In the genomic region with DNA sequence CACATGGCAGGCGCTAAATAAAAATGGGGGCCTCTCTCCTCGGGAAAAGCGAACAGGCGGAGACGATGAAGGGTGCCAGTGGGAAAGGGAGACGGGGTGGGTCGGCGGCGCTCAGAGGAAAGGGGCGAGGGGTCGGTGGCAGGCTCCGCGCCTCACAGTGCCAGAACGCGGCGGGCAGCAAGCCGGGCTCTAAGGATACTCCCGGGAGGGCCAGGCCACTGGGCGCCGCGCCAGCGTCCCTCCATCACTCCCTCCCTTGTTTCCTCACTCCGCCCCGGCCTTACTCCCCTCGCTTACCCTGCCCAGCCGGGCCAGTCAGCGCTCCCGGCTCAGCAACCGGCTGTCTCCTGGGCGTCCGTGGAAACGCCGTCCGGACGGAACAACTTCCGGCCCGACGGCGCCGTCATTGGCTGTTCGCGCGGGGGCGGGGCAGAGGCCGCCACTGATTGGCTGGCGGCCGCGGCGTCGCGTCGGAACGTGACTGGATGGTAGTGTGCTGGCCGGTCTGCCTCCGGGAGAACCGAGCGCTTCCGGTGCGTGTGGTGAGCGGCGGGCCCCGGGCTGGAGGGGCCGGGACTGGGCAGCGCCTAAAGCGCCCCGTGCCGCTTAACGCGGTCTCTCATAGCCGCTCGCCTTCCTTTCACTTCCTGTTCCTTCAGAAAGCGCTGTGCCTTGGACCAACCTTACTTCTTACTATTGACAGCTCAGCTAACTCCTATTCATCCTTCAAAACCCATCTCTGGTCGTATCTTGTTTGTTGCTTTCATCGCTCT, we compare ENCODE assay signal across 8 cellular contexts. TPM values are rescaled to one million over a fixed set of nuclear protein-coding genes. Genes with fewer than 3 reads are reported as not detected.
DNase-seq lines count a peak whose midpoint lies in the region; ATAC-seq and TF ChIP-seq lines count a peak whose summit lies in the region.

Gene WDR25, plus strand, starts transcription at position 523 of the 773 bp plus-strand sequence.

- H3K27ac ChIP-seq in GM23338 (ENCODE audit: low read depth) = peak within 1 kb of the TSS; percentile 100

- peaks cover 42% of the 10 kb centered on the region for H3K79me2 ChIP-seq in GM23338 (replicated peaks; ENCODE audit: insufficient read depth)

- H3K4me1 ChIP-seq in GM23338 (ENCODE audit: insufficient read depth) = peaks cover 38% of the 10 kb centered on the region

- no peak for TF ChIP-seq CTCF in GM23338 (conservative IDR thresholded peaks at IDR 0.05; ENCODE audit: low read depth in 2 of 2)

- H3K27me3 ChIP-seq in GM23338 (ENCODE audit: insufficient read depth) = no peaks in the 10 kb centered on the region

- intact Hi-C loops in activated T-helper 1 cell treated with anti-CD3 and anti-CD28 coated beads, Interleukin-12 subunit alpha, Interleukin-12 subunit beta, Interleukin-2, Interleukin-4 antibody, amounts not matched to agents 30 ng/mL and 10 ng/mL and 1 ng/mL, durations not matched to agents 14 hours and 24 hours and 36 hours (cut with micrococcal nuclease) = loop anchor here (1.0 to 10.0 kb wide), 10 partner anchors 19 to 1439 kb away; partner anchors contain the start of genes CCNK and CYP46A1

- H3F3A ChIP-seq in GM23338 (replicated peaks; ENCODE audit: low read depth) = peaks cover 11% of the 10 kb centered on the region

- H3K4me3 ChIP-seq in GM23338 = peak within 1 kb of the TSS; percentile 93

- H4K20me1 ChIP-seq in GM23338 (replicated peaks; ENCODE audit: insufficient read depth) = no peaks in the 10 kb centered on the region

- peaks cover 5% of the 10 kb centered on the region for H3K27me3 Mint-ChIP-seq in GM23338 (ENCODE audit: insufficient read depth, low read depth, poor library complexity)
- peaks cover 2% of the 10 kb centered on the region for H3K27me3 Mint-ChIP-seq in activated T-helper 1 cell treated with anti-CD3 and anti-CD28 coated beads, Interleukin-12 subunit alpha, Interleukin-12 subunit beta, Interleukin-2, Interleukin-4 antibody, amounts not matched to agents 30 ng/mL and 10 ng/mL and 1 ng/mL, durations not matched to agents 14 hours and 24 hours and 36 hours (ENCODE audit: insufficient read depth)
- no peaks in the 10 kb centered on the region for H3K27me3 Mint-ChIP-seq in naive thymus-derived CD8-positive, alpha-beta T cell
- H3K27me3 Mint-ChIP-seq in stimulated activated naive B cell treated with anti-CD40 and anti-IgM and Interleukin-4, amounts not matched to agents 10 μg/mL and 1 μg/mL and 100 μg/mL, for 72 hours = no peaks in the 10 kb centered on the region

- H3K9me3 Mint-ChIP-seq in GM23338 = no peaks in the 10 kb centered on the region
- no peaks in the 10 kb centered on the region for H3K9me3 Mint-ChIP-seq in activated T-helper 1 cell treated with anti-CD3 and anti-CD28 coated beads, Interleukin-12 subunit alpha, Interleukin-12 subunit beta, Interleukin-2, Interleukin-4 antibody, amounts not matched to agents 30 ng/mL and 10 ng/mL and 1 ng/mL, durations not matched to agents 14 hours and 24 hours and 36 hours
- no peaks in the 10 kb centered on the region for H3K9me3 Mint-ChIP-seq in naive thymus-derived CD8-positive, alpha-beta T cell
- no peaks in the 10 kb centered on the region for H3K9me3 Mint-ChIP-seq in stimulated activated naive B cell treated with anti-CD40 and anti-IgM and Interleukin-4, amounts not matched to agents 10 μg/mL and 1 μg/mL and 100 μg/mL, for 72 hours

- peaks cover 7% of the 10 kb centered on the region; the same call in 1 of the 2 replicates for H3K36me3 ChIP-seq in GM23338 (ENCODE audit: insufficient read depth)

- no peaks in the 10 kb centered on the region for H3K9me2 ChIP-seq in GM23338 (ENCODE audit: insufficient read depth)

- peak; percentile 90 for ATAC-seq in GM23338
- peak; percentile 93 to 94 for ATAC-seq in naive thymus-derived CD8-positive, alpha-beta T cell
- peak; percentile 77 to 81 for ATAC-seq in stimulated activated naive B cell treated with anti-CD40 and anti-IgM and Interleukin-4, amounts not matched to agents 10 μg/mL and 1 μg/mL and 100 μg/mL, for 72 hours (replicated peaks)

- POLR2A ChIA-PET in naive thymus-derived CD8-positive, alpha-beta T cell (lab: Charles Lee) = no interaction called here

- H2AFZ ChIP-seq in GM23338 = peak within 1 kb of the TSS; percentile 92; the same call in 1 of the 2 replicates

- H3K4me1 Mint-ChIP-seq in GM23338 = peaks cover 49% of the 10 kb centered on the region
- peaks cover 53% of the 10 kb centered on the region for H3K4me1 Mint-ChIP-seq in activated T-helper 1 cell treated with anti-CD3 and anti-CD28 coated beads, Interleukin-12 subunit alpha, Interleukin-12 subunit beta, Interleukin-2, Interleukin-4 antibody, amounts not matched to agents 30 ng/mL and 10 ng/mL and 1 ng/mL, durations not matched to agents 14 hours and 24 hours and 36 hours (ENCODE audit: low read depth)
- H3K4me1 Mint-ChIP-seq in naive thymus-derived CD8-positive, alpha-beta T cell = peaks cover 13 to 42% (median 38%) of the 10 kb centered on the region in 4 donors
- peaks cover 39 to 58% of the 10 kb centered on the region in 2 donors for H3K4me1 Mint-ChIP-seq in stimulated activated naive B cell treated with anti-CD40 and anti-IgM and Interleukin-4, amounts not matched to agents 10 μg/mL and 1 μg/mL and 100 μg/mL, for 72 hours

- H3K4me2 ChIP-seq in GM23338 = peak within 1 kb of the TSS; percentile 93

- peak within 1 kb of the TSS; percentile 87 for H3K4me3 Mint-ChIP-seq in GM23338
- H3K4me3 Mint-ChIP-seq in activated T-helper 1 cell treated with anti-CD3 and anti-CD28 coated beads, Interleukin-12 subunit alpha, Interleukin-12 subunit beta, Interleukin-2, Interleukin-4 antibody, amounts not matched to agents 30 ng/mL and 10 ng/mL and 1 ng/mL, durations not matched to agents 14 hours and 24 hours and 36 hours = peak within 1 kb of the TSS; percentile 97
- H3K4me3 Mint-ChIP-seq in naive thymus-derived CD8-positive, alpha-beta T cell = peak within 1 kb of the TSS; percentile 86 to 97 (median 92)
- peak within 1 kb of the TSS; percentile 89 to 94 for H3K4me3 Mint-ChIP-seq in stimulated activated naive B cell treated with anti-CD40 and anti-IgM and Interleukin-4, amounts not matched to agents 10 μg/mL and 1 μg/mL and 100 μg/mL, for 72 hours

- H3K36me3 Mint-ChIP-seq in GM23338 (ENCODE audit: low read depth) = peaks cover 35% of the 10 kb centered on the region
- H3K36me3 Mint-ChIP-seq in activated T-helper 1 cell treated with anti-CD3 and anti-CD28 coated beads, Interleukin-12 subunit alpha, Interleukin-12 subunit beta, Interleukin-2, Interleukin-4 antibody, amounts not matched to agents 30 ng/mL and 10 ng/mL and 1 ng/mL, durations not matched to agents 14 hours and 24 hours and 36 hours (ENCODE audit: low read depth) = peaks cover 33% of the 10 kb centered on the region
- H3K36me3 Mint-ChIP-seq in naive thymus-derived CD8-positive, alpha-beta T cell = peaks cover 0 to 10% (median 0%) of the 10 kb centered on the region in 3 donors
- H3K36me3 Mint-ChIP-seq in stimulated activated naive B cell treated with anti-CD40 and anti-IgM and Interleukin-4, amounts not matched to agents 10 μg/mL and 1 μg/mL and 100 μg/mL, for 72 hours = peaks cover 24 to 38% of the 10 kb centered on the region in 2 donors

- H3K27ac Mint-ChIP-seq in GM23338 = peak within 1 kb of the TSS; percentile 99
- peak within 1 kb of the TSS; percentile 96 for H3K27ac Mint-ChIP-seq in activated T-helper 1 cell treated with anti-CD3 and anti-CD28 coated beads, Interleukin-12 subunit alpha, Interleukin-12 subunit beta, Interleukin-2, Interleukin-4 antibody, amounts not matched to agents 30 ng/mL and 10 ng/mL and 1 ng/mL, durations not matched to agents 14 hours and 24 hours and 36 hours
- H3K27ac Mint-ChIP-seq in naive thymus-derived CD8-positive, alpha-beta T cell = peak within 1 kb of the TSS; percentile 76 to 96 (median 90)
- H3K27ac Mint-ChIP-seq in stimulated activated naive B cell treated with anti-CD40 and anti-IgM and Interleukin-4, amounts not matched to agents 10 μg/mL and 1 μg/mL and 100 μg/mL, for 72 hours = peak within 1 kb of the TSS; percentile 100

- DNase-seq in Daoy (ENCODE audit: low read depth) = peak; percentile 99
- peak; percentile 96 for DNase-seq in GM23338 (ENCODE audit: low spot score)
- DNase-seq in Kasumi-1 (lab: John Stamatoyannopoulos, UW) = peak; percentile 92
- DNase-seq in RKO (ENCODE audit: low spot score) = peak; percentile 96
- DNase-seq in activated T-helper 1 cell treated with anti-CD3 and anti-CD28 coated beads, Interleukin-12 subunit alpha, Interleukin-12 subunit beta, Interleukin-2, Interleukin-4 antibody, amounts not matched to agents 30 ng/mL and 10 ng/mL and 1 ng/mL, durations not matched to agents 14 hours and 24 hours and 36 hours (ENCODE audit: low spot score) = peak; percentile 94
- peak; percentile 98 for DNase-seq in fibroblast of gingiva (ENCODE audit: low read depth)
- peak; percentile 86 to 92 (median 90) for DNase-seq in naive thymus-derived CD8-positive, alpha-beta T cell
- DNase-seq in stimulated activated naive B cell treated with anti-CD40 and anti-IgM and Interleukin-4, amounts not matched to agents 10 μg/mL and 1 μg/mL and 100 μg/mL, for 72 hours = peak; percentile 93

TF ChIP-seq in GM23338, 12 proteins besides CTCF, POLR2A, EP300 and RAD21 (continues in another document):
- no peak for TF ChIP-seq JUNB (IDR thresholded peaks at IDR 0.05; ENCODE audit: unreplicated experiment)
- peak; percentile 79 for TF ChIP-seq POLR2AphosphoS5 (IDR thresholded peaks at IDR 0.05; ENCODE audit: low read depth)

RNA-seq across cellular contexts. Expression of gene WDR25, which starts in this region (rescaled TPM):
- 30.2 and 32.1 TPM in 2 replicates for total RNA-seq in Daoy (2014; rRNA removed; shearing (Covaris generic))
- 13.1 and 15.9 TPM in 2 replicates for total RNA-seq in GM23338 (2014; rRNA removed; shearing (Covaris generic))
- polyA plus RNA-seq in GM23338 (2016; fragmentation: Nextera tagmentation; extraction: Ambion mirVana) = 7.8 and 8.5 TPM in 2 replicates
- 7.4 and 9.5 TPM in 2 replicates for total RNA-seq in activated T-helper 1 cell treated with anti-CD3 and anti-CD28 coated beads, Interleukin-12 subunit alpha, Interleukin-12 subunit beta, Interleukin-2, Interleukin-4 antibody, amounts not matched to agents 30 ng/mL and 10 ng/mL and 1 ng/mL, durations not matched to agents 14 hours and 24 hours and 36 hours
- 1 to 10 TPM; 6.2 to 6.6 TPM for total RNA-seq in naive thymus-derived CD8-positive, alpha-beta T cell
- 10 to 100 TPM in 2 of 3 donors, 1 to 10 TPM in 1; 8.3 to 11.9 (median 10.7) TPM for polyA plus RNA-seq in naive thymus-derived CD8-positive, alpha-beta T cell

Comparison
In these comparisons a context has a peak if more than half of its experiments do, and no peak if none do; other contexts are left out.
1. Peak in every context shown above with its lines: DNase-seq, ATAC-seq, H3K4me3 ChIP-seq and H3K27ac ChIP-seq.